ENCODE assay signal across 9 cellular contexts in the genomic region with DNA sequence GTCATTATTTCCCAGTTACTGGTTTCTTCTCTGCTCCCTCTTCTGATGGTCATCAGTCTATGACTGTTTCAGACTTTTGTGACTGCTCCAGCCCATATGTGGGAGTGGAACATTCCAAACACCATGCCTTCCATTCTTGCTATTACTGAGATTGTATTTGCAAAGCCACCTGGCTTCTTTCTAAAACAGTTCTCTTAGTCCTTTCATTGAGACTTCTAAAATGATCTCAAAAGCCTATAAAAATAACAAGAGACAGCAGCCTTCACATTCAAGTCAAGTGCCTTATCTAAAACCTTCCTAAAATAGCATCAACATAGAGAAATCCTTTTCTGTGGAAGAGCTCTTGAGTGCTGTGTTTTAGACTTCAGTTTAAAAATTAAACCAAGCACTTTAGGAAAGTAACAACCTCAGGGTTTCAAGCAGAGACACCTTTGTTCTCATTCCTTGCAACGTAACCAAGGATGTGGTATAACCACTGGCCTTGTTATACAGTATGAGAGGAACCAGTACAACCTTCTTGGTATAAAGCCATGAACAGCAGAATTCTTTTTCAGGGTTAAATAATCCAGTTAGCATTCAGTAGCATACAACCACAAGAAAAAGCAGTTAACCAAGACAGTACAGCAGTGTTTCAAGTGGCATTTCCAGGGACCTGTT.
DNase-seq lines count a peak whose midpoint lies in the region; ATAC-seq and TF ChIP-seq lines count a peak whose summit lies in the region.
"Had no signal": no experiment of that assay in that cellular context is flagged by ENCODE, and none has a peak within 500 bp of the region (broad histone marks: within the 10 kb centered on the region; RNA-seq: fewer than 3 reads in every experiment).

No MANE protein-coding gene starts in this region.

- peak overlapping the region; percentile 38 for H3K27ac ChIP-seq in upper lobe of right lung

- H3K9me3 Mint-ChIP-seq in activated naive CD4-positive, alpha-beta T cell treated with anti-CD3 and anti-CD28 coated beads, Interleukin-2, amount 10 ng/mL, durations not matched to agents 7 days and 5 days = no peaks in the 10 kb centered on the region

- intact Hi-C loops in upper lobe of right lung (cut with DNase I) = no loop called here

- ATAC-seq in HG03135 (IDR thresholded peaks at IDR 0.05; ENCODE audit: unreplicated experiment) (peak; percentile 78), upper lobe of right lung (peak; percentile 65)

- peaks cover 81% of the 10 kb centered on the region for H3K36me3 Mint-ChIP-seq in activated naive CD4-positive, alpha-beta T cell treated with anti-CD3 and anti-CD28 coated beads, Interleukin-2, amount 10 ng/mL, durations not matched to agents 7 days and 5 days

- H3K27me3 ChIP-seq in upper lobe of right lung = no peaks in the 10 kb centered on the region

- peaks cover 13% of the 10 kb centered on the region for H3K4me1 ChIP-seq in upper lobe of right lung

- DNase-seq in activated naive CD4-positive, alpha-beta T cell treated with anti-CD3 and anti-CD28 coated beads, Interleukin-2, amount 10 ng/mL, durations not matched to agents 7 days and 5 days = no peak
- DNase-seq in activated naive CD4-positive, alpha-beta T cell treated with anti-CD3 and anti-CD28 coated beads, Interleukin-2, amount 50 U/mL, for 16 hours = no peak
- peak; percentile 32 for DNase-seq in choroid plexus epithelial cell (ENCODE audit: low read depth)
- no peak for DNase-seq in upper lobe of right lung
- no peak for DNase-seq in GM19238 (ENCODE audit: insufficient read length, low spot score)
- DNase-seq in SW480 (ENCODE audit: low spot score) = no peak
- no peak for DNase-seq in G401 (ENCODE audit: low spot score)
- DNase-seq: erythroblast had no signal

- CTCF ChIA-PET in activated naive CD4-positive, alpha-beta T cell treated with anti-CD3 and anti-CD28 coated beads, Interleukin-2, amount 10 ng/mL, durations not matched to agents 7 days and 5 days (lab: Charles Lee) = interaction anchor here (1.3 to 3.7 kb wide), 3 partner anchors 13 to 19 kb away, joined by 6 to 20 read pairs (median 9); no protein-coding TSS in a partner anchor

- peak overlapping the region; percentile 39 for H3K4me3 Mint-ChIP-seq in activated naive CD4-positive, alpha-beta T cell treated with anti-CD3 and anti-CD28 coated beads, Interleukin-2, amount 10 ng/mL, durations not matched to agents 7 days and 5 days

- no peaks in the 10 kb centered on the region for H3K9me3 ChIP-seq in upper lobe of right lung

- in situ Hi-C loops in G401 (cut with HindIII; ENCODE audit: low sequenced_read_pairs) = no loop called here

- peak overlapping the region; percentile 95 for H3K27ac Mint-ChIP-seq in activated naive CD4-positive, alpha-beta T cell treated with anti-CD3 and anti-CD28 coated beads, Interleukin-2, amount 10 ng/mL, durations not matched to agents 7 days and 5 days

- H3K27me3 Mint-ChIP-seq in activated naive CD4-positive, alpha-beta T cell treated with anti-CD3 and anti-CD28 coated beads, Interleukin-2, amount 10 ng/mL, durations not matched to agents 7 days and 5 days = no peaks in the 10 kb centered on the region

- TF ChIP-seq CTCF in choroid plexus epithelial cell (conservative IDR thresholded peaks at IDR 0.05; ENCODE audit: low read depth, low read length) (no peak), upper lobe of right lung (IDR thresholded peaks at IDR 0.05) (no peak)

- H3K4me1 Mint-ChIP-seq in activated naive CD4-positive, alpha-beta T cell treated with anti-CD3 and anti-CD28 coated beads, Interleukin-2, amount 10 ng/mL, durations not matched to agents 7 days and 5 days = peaks cover 86% of the 10 kb centered on the region

- H3K4me3 ChIP-seq in choroid plexus epithelial cell (ENCODE audit: low read depth, low read length) (no peak overlapping the region), upper lobe of right lung (no peak overlapping the region)

- peaks cover 89% of the 10 kb centered on the region for H3K36me3 ChIP-seq in upper lobe of right lung
